ENCODE assay signal across 15 cellular contexts in the genomic region with DNA sequence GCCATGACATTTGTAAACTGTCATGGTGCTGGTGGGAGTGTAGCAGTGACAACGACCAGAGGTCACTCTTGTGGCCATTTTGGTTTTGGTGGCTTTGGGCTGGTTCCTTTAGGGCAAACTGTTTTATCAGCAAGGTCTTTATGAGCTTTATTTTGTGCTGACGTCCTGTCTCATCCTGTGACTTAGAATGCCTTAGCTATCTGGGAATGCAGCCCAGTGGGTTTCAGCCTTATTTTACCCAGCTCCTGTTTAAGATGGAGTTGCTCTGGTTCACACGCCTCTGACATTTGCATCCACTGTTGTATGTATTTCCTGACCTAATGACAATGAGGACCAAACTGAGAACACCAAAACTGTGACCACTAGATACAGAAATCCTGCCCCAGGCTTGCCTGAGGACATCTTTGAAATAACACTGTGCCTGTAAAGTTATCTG. TPM values are rescaled to one million over a fixed set of nuclear protein-coding genes. Genes with fewer than 3 reads are reported as not detected.
DNase-seq lines count a peak whose midpoint lies in the region; ATAC-seq, FAIRE-seq and TF ChIP-seq lines count a peak whose summit lies in the region.
"Had no signal": no experiment of that assay in that cellular context is flagged by ENCODE, and none has a peak within 500 bp of the region (broad histone marks: within the 10 kb centered on the region; RNA-seq: fewer than 3 reads in every experiment).

No MANE protein-coding gene starts in this region.

- no peaks in the 10 kb centered on the region for H3K9me3 Mint-ChIP-seq in CD8-positive, alpha-beta T cell
- H3K9me3 Mint-ChIP-seq: activated CD4-positive, alpha-beta memory T cell treated with anti-CD3 and anti-CD28 coated beads, Interleukin-2, amount 10 ng/mL, durations not matched to agents 7 days and 5 days; GM23338; IgD-negative memory B cell had no signal

- WGBS in K562 (ENCODE audit: insufficient coverage, low coverage, missing lambda C conversion rate) = 17% methylated on average over 3 of the region's 3 CpGs

- no peaks in the 10 kb centered on the region for H4K20me1 ChIP-seq in K562 (replicated peaks; ENCODE audit: control insufficient read depth, insufficient read depth, low read length)

- DNase-seq in CD8-positive, alpha-beta T cell = no peak
- DNase-seq in NB4 (ENCODE audit: low read depth) = peak; percentile 78
- peak in 1 of 4 experiments; percentile 59 for DNase-seq in K562 (ENCODE audit: extremely low read depth in 1 of 4, low spot score in 3 of 4)
- no peak for DNase-seq in NCI-H82 (lab: John Stamatoyannopoulos, UW)
- DNase-seq in NCI-H187 treated with DMSO at 0.1 percent for 48 hours (lab: John Stamatoyannopoulos, UW) = no peak
- DNase-seq: activated CD4-positive, alpha-beta memory T cell treated with anti-CD3 and anti-CD28 coated beads, Interleukin-2, amount 10 ng/mL, durations not matched to agents 7 days and 5 days; NCI-H1436 treated with DMSO at 0.1 percent for 48 hours; NCI-H510A; retina had no signal

- no peaks in the 10 kb centered on the region for H3K27me3 ChIP-seq in CD8-positive, alpha-beta T cell (ENCODE audit: insufficient read depth, low read length)
- H3K27me3 ChIP-seq in K562 (ENCODE audit: control insufficient read depth in 2 of 2, insufficient read depth in 2 of 2, low read length in 2 of 2) = no peaks in the 10 kb centered on the region
- no peaks in the 10 kb centered on the region for H3K27me3 ChIP-seq in neutrophil

- no TSS peak for BruUV-seq in K562 (replicated peaks; lab: Mats Ljungman, UMichigan)

- no peaks in the 10 kb centered on the region for H3K9me3 ChIP-seq in CD8-positive, alpha-beta T cell (ENCODE audit: low read length)
- H3K9me3 ChIP-seq in K562 (replicated peaks; ENCODE audit: control insufficient read depth, insufficient read depth, low read depth, low read length) (no peaks in the 10 kb centered on the region), neutrophil (no peaks in the 10 kb centered on the region)

- peaks cover 6% of the 10 kb centered on the region for H3K36me3 ChIP-seq in CD8-positive, alpha-beta T cell (ENCODE audit: insufficient read depth, low read length)
- H3K36me3 ChIP-seq in K562 (ENCODE audit: control insufficient read depth, insufficient read depth, low read length) (peaks cover 16% of the 10 kb centered on the region), neutrophil (peaks cover 17% of the 10 kb centered on the region)

- TF ChIP-seq POLR2A in NB4 (IDR thresholded peaks at IDR 0.05; ENCODE audit: extremely low read depth, insufficient read length) (no peak), K562 (conservative IDR thresholded peaks at IDR 0.05) (no peak)

- no peak overlapping the region for H3K4me3 Mint-ChIP-seq in CD8-positive, alpha-beta T cell
- H3K4me3 Mint-ChIP-seq: activated CD4-positive, alpha-beta memory T cell treated with anti-CD3 and anti-CD28 coated beads, Interleukin-2, amount 10 ng/mL, durations not matched to agents 7 days and 5 days; GM23338 had no signal

- CTCF ChIA-PET in CD8-positive, alpha-beta T cell (lab: Charles Lee) = no interaction called here
- CTCF ChIA-PET in K562 (lab: Yijun Ruan, JAX; ENCODE audit: low intra/inter-chr PET ratio) = no interaction called here

- H3K4me1 ChIP-seq in CD8-positive, alpha-beta T cell (ENCODE audit: insufficient read depth, low read length) = peaks cover 26% of the 10 kb centered on the region
- H3K4me1 ChIP-seq in K562 (replicated peaks in 1 of 2; ENCODE audit: control insufficient read depth in 2 of 2, insufficient read depth in 2 of 2, low read length in 2 of 2) (peaks cover 0 to 19% of the 10 kb centered on the region in 2 experiments; a peak in 3 of 5 replicates), neutrophil (ENCODE audit: control insufficient read depth in 1 of 2, insufficient read depth in 1 of 2, low read depth in 1 of 2, low read length in 1 of 2) (peaks cover 66 to 78% of the 10 kb centered on the region in 2 experiments)

- H3K9me1 ChIP-seq in K562 (ENCODE audit: control insufficient read depth, insufficient read depth, low read length) = no peaks in the 10 kb centered on the region

- no peak overlapping the region for H3K27ac ChIP-seq in CD8-positive, alpha-beta T cell (ENCODE audit: low read depth, low read length)
- H3K27ac ChIP-seq in K562 (ENCODE audit: extremely low read depth, low read depth, low read length) (peak overlapping the region; percentile 82), neutrophil (peak overlapping the region; percentile 73)
- H3K27ac ChIP-seq: epithelial cell of prostate had no signal

- peak overlapping the region; percentile 26; the same call in 1 of the 2 replicates for H2AFZ ChIP-seq in K562 (ENCODE audit: low read depth, low read length)
- H2AFZ ChIP-seq: GM23338 had no signal

- H3K9ac ChIP-seq in K562 (ENCODE audit: insufficient read depth in 1 of 2, low read depth in 2 of 2, low read length in 2 of 2) = peak overlapping the region in 1 of 2 experiments; percentile 49; a peak in 2 of 4 replicates

- intact Hi-C loops in CD8-positive, alpha-beta T cell (cut with DNase I, micrococcal nuclease) = loop anchor here (2.0 kb wide), 2 partner anchors 20 to 34 kb away; no protein-coding TSS in a partner anchor
- intact Hi-C loops in K562 (cut with micrococcal nuclease) = no loop called here

- H3K27ac Mint-ChIP-seq in CD8-positive, alpha-beta T cell = peak overlapping the region; percentile 56
- H3K27ac Mint-ChIP-seq: activated CD4-positive, alpha-beta memory T cell treated with anti-CD3 and anti-CD28 coated beads, Interleukin-2, amount 10 ng/mL, durations not matched to agents 7 days and 5 days; GM23338 had no signal

- 0 out of 4 replicates have a peak, but pooled peaks of 1 of the 2 experiments have one; percentile 11 for TF ChIP-seq RAD21 in K562 (CRISPR knock-in tag; conservative IDR thresholded peaks at IDR 0.05 in 1 of 2, IDR thresholded peaks at IDR 0.05 in 1 of 2)

- peak overlapping the region; percentile 57 for H3K4me2 ChIP-seq in K562 (ENCODE audit: insufficient read depth, low read length)
- H3K4me2 ChIP-seq: GM23338 had no signal

- no peak for TF ChIP-seq CTCF in CD8-positive, alpha-beta T cell (IDR thresholded peaks at IDR 0.05)
- TF ChIP-seq CTCF in NB4 (IDR thresholded peaks at IDR 0.05; ENCODE audit: low read depth, low read length) (no peak), K562 (IDR thresholded peaks at IDR 0.05 in 2 of 3, conservative IDR thresholded peaks at IDR 0.05 in 1 of 3; ENCODE audit: insufficient read depth in 2 of 3, low read depth in 1 of 3, low read length in 3 of 3) (no peak), neutrophil (IDR thresholded peaks at IDR 0.05) (no peak)

- POLR2A ChIA-PET in CD8-positive, alpha-beta T cell (lab: Charles Lee) = interaction anchor here (1.1 kb wide), 2 partner anchors 32 to 35 kb away, joined by 3 read pairs; no protein-coding TSS in a partner anchor
- POLR2A ChIA-PET in K562 (lab: Yijun Ruan, JAX) = interaction anchor here (0.9 to 2.7 kb wide), 5 partner anchors 9 to 31 kb away, joined by 3 to 14 read pairs (median 3); no protein-coding TSS in a partner anchor

- H3K4me3 ChIP-seq in CD8-positive, alpha-beta T cell (ENCODE audit: low read depth, low read length) = no peak overlapping the region
- H3K4me3 ChIP-seq in NB4 (ENCODE audit: low read depth, low read length) = no peak overlapping the region
- H3K4me3 ChIP-seq in K562 = no peak overlapping the region
- no peak overlapping the region for H3K4me3 ChIP-seq in neutrophil (ENCODE audit: low read depth in 1 of 2, low read length in 1 of 2)
- H3K4me3 ChIP-seq: GM23338 had no signal

- H3K27me3 Mint-ChIP-seq in CD8-positive, alpha-beta T cell (ENCODE audit: low read depth) = no peaks in the 10 kb centered on the region
- H3K27me3 Mint-ChIP-seq: activated CD4-positive, alpha-beta memory T cell treated with anti-CD3 and anti-CD28 coated beads, Interleukin-2, amount 10 ng/mL, durations not matched to agents 7 days and 5 days; IgD-negative memory B cell had no signal

- no peak for ATAC-seq in CD8-positive, alpha-beta T cell
- ATAC-seq in K562 (peak; percentile 48), HG03097 (IDR thresholded peaks at IDR 0.05; ENCODE audit: low FRiP score, unreplicated experiment) (no peak)
- ATAC-seq: GM23338, Panc1 had no signal

- TF ChIP-seq EP300 in K562 (IDR thresholded peaks at IDR 0.05; ENCODE audit: low read length) = no peak

- H3K4me1 Mint-ChIP-seq in CD8-positive, alpha-beta T cell (ENCODE audit: low read depth) = peaks cover 75% of the 10 kb centered on the region

- H3K36me3 Mint-ChIP-seq in CD8-positive, alpha-beta T cell = peaks cover 47% of the 10 kb centered on the region

- in situ Hi-C loops in K562 (cut with MboI) = no loop called here

- peaks cover 62% of the 10 kb centered on the region for H3K79me2 ChIP-seq in K562 (ENCODE audit: control insufficient read depth, insufficient read depth, low read length)

- peak; percentile 73 for FAIRE-seq in K562 (lab: Jason Lieb, UNC)

RNA-seq across cellular contexts. Expression of a gene that starts 37.6 kb away (rescaled TPM):
- total RNA-seq in CD8-positive, alpha-beta T cell = 100 to 1,000 TPM; 145 to 146 TPM
- 10.7 and 17.8 TPM in 2 replicates for total RNA-seq in K562 (2011; cell fraction: chromatin; rRNA removed; ENCODE audit: low replicate concordance)
- 5.3 and 7.3 TPM in 2 replicates for total RNA-seq in K562 (2011; cell fraction: nucleolus; rRNA removed)
- total RNA-seq in K562 (2011; cell fraction: nucleoplasm; rRNA removed) = 10.6 and 18.9 TPM in 2 replicates
- total RNA-seq in K562 (2014; rRNA removed) (23.6 and 24.6 TPM in 2 replicates), K562 (2014; rRNA removed; fragmentation: Illumina TruSeq; extraction: Trizol) (28.9 and 33.9 TPM in 2 replicates), K562 (2015; rRNA removed; fragmentation: Illumina TruSeq; extraction: Trizol) (30.8 and 32.1 TPM in 2 replicates), K562 (2021) (24.2 and 27.3 TPM in 2 replicates)
- polyA plus RNA-seq in K562 (2011; rRNA removed) (13.2 and 21.5 TPM in 2 replicates), K562 (2014; fragmentation: Illumina TruSeq; extraction: Trizol) (20.5 and 30.0 TPM in 2 replicates), K562 (2014; fragmentation: Nextera tagmentation; extraction: Ambion mirVana) (10 to 100 TPM in 1 of 2 experiments, 1 to 10 TPM in 1; 7.8 to 12.1 TPM), K562 (2014; rRNA removed) (17.4 and 17.6 TPM in 2 replicates)
- polyA plus RNA-seq in K562 (2011; cell fraction: cytosol; rRNA removed) = 4.1 and 7.1 TPM in 2 replicates
- polyA plus RNA-seq in K562 (2011; cell fraction: nucleus; rRNA removed) = 12.5 and 14.7 TPM in 2 replicates
- 12.2 and 30.2 TPM in 2 replicates for polyA plus RNA-seq in K562 (2012)
- 48.4 and 52.6 TPM in 2 replicates for polyA minus RNA-seq in K562 (2011; rRNA and poly(A)+ RNA removed)
- polyA minus RNA-seq in K562 (2011; cell fraction: cytosol; rRNA and poly(A)+ RNA removed) = 36.9 and 49.1 TPM in 2 replicates
- 6.1 and 10.1 TPM in 2 replicates for polyA minus RNA-seq in K562 (2011; cell fraction: nucleus; rRNA and poly(A)+ RNA removed)

RNA-seq across cellular contexts. Expression of a gene that starts 50.4 kb away (rescaled TPM):
- total RNA-seq in CD8-positive, alpha-beta T cell = 10 to 100 TPM; 10.8 to 13.6 TPM
- 10.5 and 13.7 TPM in 2 replicates for total RNA-seq in K562 (2011; cell fraction: chromatin; rRNA removed; ENCODE audit: low replicate concordance)
- 7.7 and 8.8 TPM in 2 replicates for total RNA-seq in K562 (2011; cell fraction: nucleolus; rRNA removed)
- total RNA-seq in K562 (2011; cell fraction: nucleoplasm; rRNA removed) = 13.9 and 14.7 TPM in 2 replicates
- total RNA-seq in K562 (2014; rRNA removed) (4.9 and 5.1 TPM in 2 replicates), K562 (2014; rRNA removed; fragmentation: Illumina TruSeq; extraction: Trizol) (9.0 and 9.1 TPM in 2 replicates), K562 (2015; rRNA removed; fragmentation: Illumina TruSeq; extraction: Trizol) (8.9 and 9.6 TPM in 2 replicates), K562 (2021) (9.7 and 10.6 TPM in 2 replicates)
- polyA plus RNA-seq in K562 (2011; rRNA removed) (4.8 and 7.0 TPM in 2 replicates), K562 (2014; fragmentation: Illumina TruSeq; extraction: Trizol) (6.1 and 6.9 TPM in 2 replicates), K562 (2014; fragmentation: Nextera tagmentation; extraction: Ambion mirVana) (1 to 10 TPM; 7.0 to 8.7 TPM), K562 (2014; rRNA removed) (6.8 and 7.3 TPM in 2 replicates)
- polyA plus RNA-seq in K562 (2011; cell fraction: cytosol; rRNA removed) = 3.0 and 3.2 TPM in 2 replicates
- 7.9 and 9.8 TPM in 2 replicates for polyA plus RNA-seq in K562 (2011; cell fraction: nucleus; rRNA removed)
- 9.1 and 10.8 TPM in 2 replicates for polyA plus RNA-seq in K562 (2012)
- polyA minus RNA-seq in K562 (2011; rRNA and poly(A)+ RNA removed) = 4.6 and 6.9 TPM in 2 replicates
- polyA minus RNA-seq in K562 (2011; cell fraction: cytosol; rRNA and poly(A)+ RNA removed) = 3.6 and 8.8 TPM in 2 replicates
- polyA minus RNA-seq in K562 (2011; cell fraction: nucleus; rRNA and poly(A)+ RNA removed) = 5.0 and 5.1 TPM in 2 replicates

Comparison
In these comparisons a context has a peak if more than half of its experiments do, and no peak if none do; other contexts are left out.
1. RNA of a gene that starts 37.6 kb away (total RNA-seq): 145 to 146 TPM in CD8-positive, alpha-beta T cell; 5.3 to 33.9 TPM in K562; every median in the first group is over 4 times any median in the second.